In genomic region chr2:11559786-11560155, GRCh38 we compare ENCODE assay signal across 14 cellular contexts.
"Had no signal": no experiment of that assay in that cellular context is flagged by ENCODE, and none has a peak within 500 bp of the region (broad histone marks: within the 10 kb centered on the region; RNA-seq: fewer than 3 reads in every experiment).

No MANE protein-coding gene starts in this region.

- H3K9me3 ChIP-seq: gastroesophageal sphincter had no signal

- H3K27ac ChIP-seq: dorsolateral prefrontal cortex, gastroesophageal sphincter, parathyroid adenoma, SK-N-MC had no signal

- ATAC-seq: activated naive CD4-positive, alpha-beta T cell treated with anti-CD3 and anti-CD28 coated beads, Interleukin-2, amount 50 U/mL, for 72 hours; gastroesophageal sphincter; left lobe of liver had no signal

- H3K9me3 Mint-ChIP-seq: activated naive CD4-positive, alpha-beta T cell treated with anti-CD3 and anti-CD28 coated beads, Interleukin-2, amount 50 U/mL, for 72 hours; activated T-cell treated with anti-CD3 and anti-CD28 coated beads, Interleukin-2, amount 50 U/mL, for 24 hours; memory B cell; type B pancreatic cell had no signal

- H3K27me3 ChIP-seq: dorsolateral prefrontal cortex had no signal

- H3K27ac Mint-ChIP-seq: activated naive CD4-positive, alpha-beta T cell treated with anti-CD3 and anti-CD28 coated beads, Interleukin-2, amount 50 U/mL, for 72 hours; activated T-cell treated with anti-CD3 and anti-CD28 coated beads, Interleukin-2, amount 50 U/mL, for 24 hours; memory B cell; type B pancreatic cell had no signal

- H3K27me3 Mint-ChIP-seq: type B pancreatic cell had no signal

- H3K4me3 ChIP-seq: dorsolateral prefrontal cortex, gastroesophageal sphincter, SK-N-MC had no signal

- DNase-seq: activated CD4-positive, alpha-beta T cell treated with anti-CD3 and anti-CD28 coated beads for 1 hour; activated CD4-positive, alpha-beta T cell treated with anti-CD3 and anti-CD28 coated beads, Interleukin-2, amount 50 U/mL, for 4 hours; activated T-cell treated with anti-CD3 and anti-CD28 coated beads, Interleukin-2, amount 50 U/mL, for 24 hours; stimulated activated CD4-positive, alpha-beta T cell treated with anti-CD3 and anti-CD28 coated beads, Interleukin-4, amount 100 ng/mL, for 24 hours; stimulated activated naive CD4-positive, alpha-beta T cell treated with Interleukin-2 at 50 U/mL for 16 hours; substantia nigra had no signal

- H3K4me1 ChIP-seq: gastroesophageal sphincter had no signal

- H3K36me3 Mint-ChIP-seq: activated naive CD4-positive, alpha-beta T cell treated with anti-CD3 and anti-CD28 coated beads, Interleukin-2, amount 50 U/mL, for 72 hours; memory B cell; type B pancreatic cell had no signal

- H3K4me1 Mint-ChIP-seq: memory B cell had no signal

- H3K4me3 Mint-ChIP-seq: activated T-cell treated with anti-CD3 and anti-CD28 coated beads, Interleukin-2, amount 50 U/mL, for 24 hours; memory B cell; type B pancreatic cell had no signal
